19 cellular contexts compared by ENCODE assay signal in the genomic region with DNA sequence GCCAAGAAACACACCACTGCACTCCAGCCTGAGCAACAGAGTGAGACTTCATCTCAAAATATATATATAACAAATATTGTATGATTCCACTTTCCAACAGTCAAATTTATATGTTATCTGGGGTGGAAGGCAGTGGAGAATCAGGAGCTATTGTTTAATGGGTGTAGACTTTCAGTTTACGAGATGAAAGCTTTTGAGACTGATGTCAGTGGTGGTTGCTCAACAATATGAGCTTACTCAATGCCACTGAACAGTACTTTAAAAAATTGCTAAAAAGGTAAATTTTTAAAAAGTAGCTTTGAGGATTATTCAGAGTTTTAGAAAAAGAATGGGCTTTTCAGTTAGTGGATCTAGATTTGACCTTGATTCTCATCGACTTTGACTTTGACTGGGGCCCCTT.
DNase-seq lines count a peak whose midpoint lies in the region; ATAC-seq and TF ChIP-seq lines count a peak whose summit lies in the region.
"Had no signal": no experiment of that assay in that cellular context is flagged by ENCODE, and none has a peak within 500 bp of the region (broad histone marks: within the 10 kb centered on the region; RNA-seq: fewer than 3 reads in every experiment).

No MANE protein-coding gene starts in this region.

- H3K4me3 ChIP-seq in SJSA1 (no peak overlapping the region), choroid plexus epithelial cell (ENCODE audit: low read depth, low read length) (no peak overlapping the region), fibroblast of pulmonary artery (replicated peaks; ENCODE audit: low read depth, low read length) (no peak overlapping the region), smooth muscle cell (no peak overlapping the region)

- no peak for DNase-seq in SJSA1 (ENCODE audit: low read depth in 1 of 2, low spot score in 2 of 2)
- DNase-seq in choroid plexus epithelial cell (ENCODE audit: low read depth) = peak; percentile 53
- peak; percentile 32 for DNase-seq in fibroblast of pulmonary artery (ENCODE audit: low read depth)
- no peak for DNase-seq in smooth muscle cell (lab: John Stamatoyannopoulos, UW; ENCODE audit: unreplicated experiment)
- DNase-seq in NCI-H2171 treated with DMSO at 0.1 percent for 48 hours (lab: John Stamatoyannopoulos, UW) = no peak
- DNase-seq in AG08396 (ENCODE audit: low spot score) = no peak
- no peak for DNase-seq in amniotic stem cell (lab: John Stamatoyannopoulos, UW)
- DNase-seq: ACHN; AML-193; Caco-2; CD4-positive, alpha-beta T cell; GDM1; GOT3; H7; HFFc6 had no signal

- peak overlapping the region; percentile 35 for H3K4me2 ChIP-seq in smooth muscle cell

- peaks cover 10% of the 10 kb centered on the region for H3F3A ChIP-seq in smooth muscle cell (ENCODE audit: low read depth)

- H3K36me3 ChIP-seq in SJSA1 = no peaks in the 10 kb centered on the region
- no peaks in the 10 kb centered on the region for H3K36me3 ChIP-seq in smooth muscle cell (ENCODE audit: low read depth)

- H3K79me2 ChIP-seq in smooth muscle cell (ENCODE audit: low read depth) = no peaks in the 10 kb centered on the region

- H3K27me3 ChIP-seq in SJSA1 (replicated peaks) = no peaks in the 10 kb centered on the region
- no peaks in the 10 kb centered on the region for H3K27me3 ChIP-seq in smooth muscle cell (ENCODE audit: low read depth)

- H4K20me1 ChIP-seq in smooth muscle cell (ENCODE audit: low read depth) = no peaks in the 10 kb centered on the region

- 0 out of 2 replicates have a peak overlapping the region, but pooled peaks have one; percentile 9 for H3K27ac ChIP-seq in SJSA1
- no peak overlapping the region for H3K27ac ChIP-seq in smooth muscle cell (ENCODE audit: low read depth)
- H3K27ac ChIP-seq: C4-2B had no signal

- H3K9me3 ChIP-seq in SJSA1 (replicated peaks) = no peaks in the 10 kb centered on the region
- H3K9me3 ChIP-seq in smooth muscle cell (replicated peaks; ENCODE audit: low read depth) = no peaks in the 10 kb centered on the region
- H3K9me3 ChIP-seq: Caco-2 had no signal

- 84% methylated on average over 2 of the region's 2 CpGs for WGBS in smooth muscle cell (ENCODE audit: low lambda C conversion rate)

- H3K9ac ChIP-seq in smooth muscle cell (ENCODE audit: low read depth) = no peak overlapping the region

- H3K4me1 ChIP-seq in SJSA1 (replicated peaks) (peaks cover 24% of the 10 kb centered on the region), smooth muscle cell (ENCODE audit: low read depth) (peaks cover 23% of the 10 kb centered on the region)
- H3K4me1 ChIP-seq: Caco-2 had no signal

- no peak for ATAC-seq in GM19397 (IDR thresholded peaks at IDR 0.05; ENCODE audit: unreplicated experiment)
- ATAC-seq: HCT116, HepG2 had no signal

- no peak for TF ChIP-seq CTCF in choroid plexus epithelial cell (conservative IDR thresholded peaks at IDR 0.05; ENCODE audit: low read depth, low read length)
- no peak for TF ChIP-seq CTCF in fibroblast of pulmonary artery (IDR thresholded peaks at IDR 0.05; ENCODE audit: low read length, missing control alignments)
- no peak for TF ChIP-seq CTCF in smooth muscle cell (IDR thresholded peaks at IDR 0.05; ENCODE audit: borderline replicate concordance, insufficient read depth, poor library complexity, severe bottlenecking)

- no peak overlapping the region for H2AFZ ChIP-seq in smooth muscle cell (ENCODE audit: low read depth)

Comparison
In these comparisons a context has a peak if more than half of its experiments do, and no peak if none do; other contexts are left out.
1. DNase-seq: peak in choroid plexus epithelial cell (single experiment) and fibroblast of pulmonary artery (single experiment); none in SJSA1 (0 of 2), smooth muscle cell (single experiment), NCI-H2171 treated with DMSO at 0.1 percent for 48 hours (single experiment), AG08396 (single experiment) and amniotic stem cell (single experiment).